ENCODE assay signal across 8 cellular contexts in the genomic region with DNA sequence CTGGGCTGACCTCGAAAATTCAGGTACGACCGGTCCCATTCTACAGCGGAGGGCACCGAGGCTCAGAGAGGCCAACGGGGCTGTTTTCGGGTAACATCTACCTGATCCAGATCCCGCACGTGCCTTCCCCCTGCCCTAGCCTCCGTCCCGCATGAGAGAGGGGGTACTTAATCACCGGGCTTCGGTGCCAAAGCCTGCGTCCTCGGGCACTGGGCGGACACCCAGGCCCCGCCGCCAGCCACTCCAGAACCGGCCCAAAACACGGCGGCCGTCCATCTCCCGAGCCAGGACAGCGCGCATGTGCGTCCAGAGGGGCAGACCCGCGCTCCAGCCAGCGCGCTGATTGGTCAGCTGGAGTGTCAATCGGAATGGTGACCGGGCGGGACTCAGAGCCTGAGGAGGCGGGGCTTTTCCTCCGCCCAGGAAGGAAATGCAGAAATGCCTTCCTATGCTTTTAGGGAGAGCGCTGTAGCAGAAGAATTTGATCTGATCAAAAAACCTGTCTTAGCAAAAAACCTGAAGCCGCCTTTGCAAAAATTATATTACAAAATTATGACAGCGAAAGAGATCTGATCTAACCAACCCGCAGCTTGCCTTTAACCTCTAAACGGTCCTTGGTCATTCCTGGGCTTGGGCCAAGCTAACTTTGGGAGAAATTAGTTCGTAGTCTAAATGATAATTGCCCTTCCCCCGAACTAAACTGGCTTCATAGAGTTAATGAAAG. TPM values are rescaled to one million over a fixed set of nuclear protein-coding genes. Genes with fewer than 3 reads are reported as not detected.
DNase-seq lines count a peak whose midpoint lies in the region; ATAC-seq and TF ChIP-seq lines count a peak whose summit lies in the region.

A gene with protein sequence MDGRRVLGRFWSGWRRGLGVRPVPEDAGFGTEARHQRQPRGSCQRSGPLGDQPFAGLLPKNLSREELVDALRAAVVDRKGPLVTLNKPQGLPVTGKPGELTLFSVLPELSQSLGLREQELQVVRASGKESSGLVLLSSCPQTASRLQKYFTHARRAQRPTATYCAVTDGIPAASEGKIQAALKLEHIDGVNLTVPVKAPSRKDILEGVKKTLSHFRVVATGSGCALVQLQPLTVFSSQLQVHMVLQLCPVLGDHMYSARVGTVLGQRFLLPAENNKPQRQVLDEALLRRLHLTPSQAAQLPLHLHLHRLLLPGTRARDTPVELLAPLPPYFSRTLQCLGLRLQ (minus strand): TSS at position 294 of the 724 bp plus-strand sequence. CDS start 18 bp downstream, at position 276.

- ATAC-seq in GM21526 (IDR thresholded peaks at IDR 0.05; ENCODE audit: low FRiP score, unreplicated experiment) (peak; percentile 94), IMR-90 (ENCODE audit: low read depth) (peak; percentile 99)

- peaks cover 17% of the 10 kb centered on the region for H3K36me3 ChIP-seq in IMR-90 (ENCODE audit: control insufficient read depth, insufficient read depth, low read length)
- H3K36me3 ChIP-seq in mucosa of stomach (ENCODE audit: control insufficient read depth, insufficient read depth, low read length) = no peaks in the 10 kb centered on the region

- peaks cover 47% of the 10 kb centered on the region for H3K36me3 Mint-ChIP-seq in activated T-cell treated with anti-CD3 and anti-CD28 coated beads, Interleukin-2, amount 50 U/mL, for 24 hours (ENCODE audit: low read depth)

- peak within 1 kb of the TSS; percentile 34; the same call in 1 of the 2 replicates for H3K18ac ChIP-seq in IMR-90 (ENCODE audit: low read depth, low read length)

- peak within 1 kb of the TSS; percentile 22; the same call in 1 of the 2 replicates for H2BK120ac ChIP-seq in IMR-90 (ENCODE audit: low read depth, low read length)

- peak within 1 kb of the TSS; percentile 100 for H3K4me3 Mint-ChIP-seq in activated T-cell treated with anti-CD3 and anti-CD28 coated beads, Interleukin-2, amount 50 U/mL, for 24 hours

- H3K9ac ChIP-seq in IMR-90 (ENCODE audit: low read depth, low read length) (peak within 1 kb of the TSS; percentile 86), mucosa of stomach (ENCODE audit: low read length) (peak within 1 kb of the TSS; percentile 74)

- no peaks in the 10 kb centered on the region for H3K27me3 Mint-ChIP-seq in activated T-cell treated with anti-CD3 and anti-CD28 coated beads, Interleukin-2, amount 50 U/mL, for 24 hours

- 0 out of 2 replicates have a peak, but pooled peaks cover 2% of the 10 kb centered on the region for H3K9me1 ChIP-seq in IMR-90 (ENCODE audit: insufficient read depth, low read length)

- peak; percentile 96 for DNase-seq in DMS 273 (lab: John Stamatoyannopoulos, UW; ENCODE audit: unreplicated experiment)
- DNase-seq in IMR-90 = peak; percentile 93
- DNase-seq in activated T-cell treated with anti-CD3 and anti-CD28 coated beads, Interleukin-2, amount 50 U/mL, for 24 hours = peak; percentile 99
- peak; percentile 96 to 98 for DNase-seq in erythroblast (lab: John Stamatoyannopoulos, UW)
- DNase-seq in stimulated activated CD8-positive, alpha-beta memory T cell treated with anti-CD3 and anti-CD28 coated beads, Interleukin-7, amount 100 ng/mL, for 1 hour (ENCODE audit: low read depth in 2 of 2) = peak; percentile 93 to 98

- peak within 1 kb of the TSS; percentile 59 for H2AK5ac ChIP-seq in IMR-90 (ENCODE audit: low read depth, low read length)

- H3K56ac ChIP-seq in IMR-90 (ENCODE audit: extremely low read depth, insufficient read depth, low read length) = peak within 1 kb of the TSS; percentile 78

- peak within 1 kb of the TSS; percentile 98 for H2AFZ ChIP-seq in IMR-90 (replicated peaks; ENCODE audit: low read length, poor library complexity)

- peak within 1 kb of the TSS; percentile 59; the same call in 2 of the 3 replicates for H2BK15ac ChIP-seq in IMR-90 (ENCODE audit: low read depth, low read length)

- peak within 1 kb of the TSS; percentile 69 for H2BK5ac ChIP-seq in IMR-90 (ENCODE audit: low read depth, low read length, poor library complexity, severe bottlenecking)

- no TSS peak for BruUV-seq in IMR-90 (replicated peaks; lab: Mats Ljungman, UMichigan)

- H3K4ac ChIP-seq in IMR-90 (ENCODE audit: low read depth, low read length) = peak within 1 kb of the TSS; percentile 89

- H2AK9ac ChIP-seq in IMR-90 (replicated peaks; ENCODE audit: low read depth, low read length, poor library complexity) = peak within 1 kb of the TSS; percentile 92

- peak within 1 kb of the TSS; percentile 88 for H3K4me2 ChIP-seq in IMR-90 (ENCODE audit: low read depth, low read length)

- H2BK20ac ChIP-seq in IMR-90 (ENCODE audit: low read depth, low read length) = peak within 1 kb of the TSS; percentile 36; the same call in 1 of the 2 replicates

- H3K27me3 ChIP-seq in IMR-90 (ENCODE audit: control insufficient read depth, insufficient read depth, low read length) (no peaks in the 10 kb centered on the region), mucosa of stomach (ENCODE audit: control insufficient read depth, insufficient read depth, low read length) (no peaks in the 10 kb centered on the region)

- H3K4me1 ChIP-seq in IMR-90 (ENCODE audit: control insufficient read depth, insufficient read depth, low read length) = no peaks in the 10 kb centered on the region
- H3K4me1 ChIP-seq in mucosa of stomach (ENCODE audit: control insufficient read depth, insufficient read depth, low read length) = peaks cover 4% of the 10 kb centered on the region

- peak within 1 kb of the TSS; percentile 71 for H3K4me3 ChIP-seq in IMR-90 (ENCODE audit: insufficient read depth, low read depth, low read length)
- H3K4me3 ChIP-seq in mucosa of stomach (ENCODE audit: low read length) = peak within 1 kb of the TSS; percentile 64

- H4K20me1 ChIP-seq in IMR-90 (ENCODE audit: insufficient read depth, low read length) = no peaks in the 10 kb centered on the region

- H3K79me1 ChIP-seq in IMR-90 (ENCODE audit: low read depth in 1 of 2, low read length in 2 of 2) = peaks cover 9 to 28% of the 10 kb centered on the region in 2 experiments

- TF ChIP-seq CTCF in IMR-90 (conservative IDR thresholded peaks at IDR 0.05; ENCODE audit: low read depth, low read length) = no peak

- TF ChIP-seq POLR2A in IMR-90 (IDR thresholded peaks at IDR 0.05; ENCODE audit: low read depth, low read length) = no peak
- peak; percentile 83 for TF ChIP-seq POLR2A in erythroblast (IDR thresholded peaks at IDR 0.05; ENCODE audit: low read length)

- H3K9me3 Mint-ChIP-seq in activated T-cell treated with anti-CD3 and anti-CD28 coated beads, Interleukin-2, amount 50 U/mL, for 24 hours = no peaks in the 10 kb centered on the region

- peak within 1 kb of the TSS; percentile 68 for H4K5ac ChIP-seq in IMR-90 (ENCODE audit: low read depth, low read length)

- intact Hi-C loops in IMR-90 (cut with micrococcal nuclease) = loop anchor here (10.0 kb wide), 1 partner anchor 441 kb away; no protein-coding TSS in a partner anchor

- peak within 1 kb of the TSS; percentile 79 for H3K27ac ChIP-seq in IMR-90 (ENCODE audit: insufficient read depth, low read length)

- peak within 1 kb of the TSS; percentile 97 for H3K27ac Mint-ChIP-seq in activated T-cell treated with anti-CD3 and anti-CD28 coated beads, Interleukin-2, amount 50 U/mL, for 24 hours

- TF ChIP-seq RAD21 in IMR-90 (IDR thresholded peaks at IDR 0.05; ENCODE audit: low read length) = no peak

- peaks cover 33% of the 10 kb centered on the region for H3K4me1 Mint-ChIP-seq in activated T-cell treated with anti-CD3 and anti-CD28 coated beads, Interleukin-2, amount 50 U/mL, for 24 hours (ENCODE audit: low read depth)

- CTCF ChIA-PET in IMR-90 (lab: Yijun Ruan, JAX) = interaction anchor here (0.8 to 1.1 kb wide), 3 partner anchors 9 to 103 kb away, joined by 3 read pairs; no protein-coding TSS in a partner anchor

- POLR2A ChIA-PET in IMR-90 (lab: Charles Lee; ENCODE audit: unreplicated experiment) = interaction anchor here (0.6 to 0.7 kb wide), 2 partner anchors 10 to 103 kb away, joined by 3 read pairs; no protein-coding TSS in a partner anchor

- H4K8ac ChIP-seq in IMR-90 (ENCODE audit: low read depth in 2 of 2, low read length in 2 of 2) = peak within 1 kb of the TSS; percentile 98 to 99

- 0% methylated on average over 5 of the region's 42 CpGs; no CpG with 5 or more reads in 1 of the 2 experiments for WGBS in IMR-90 (ENCODE audit: extremely low coverage in 2 of 2, insufficient read length in 1 of 2), 2 experiments

- H3K14ac ChIP-seq in IMR-90 (replicated peaks; ENCODE audit: low read depth, low read length) = peak within 1 kb of the TSS; percentile 93

- H3K9me3 ChIP-seq in IMR-90 (ENCODE audit: control insufficient read depth, insufficient read depth, low read length) (no peaks in the 10 kb centered on the region), mucosa of stomach (ENCODE audit: control insufficient read depth, low read length) (no peaks in the 10 kb centered on the region)

- H4K91ac ChIP-seq in IMR-90 (ENCODE audit: insufficient read depth, low read depth, low read length) = peak within 1 kb of the TSS; percentile 77

- H3K23ac ChIP-seq in IMR-90 (ENCODE audit: low read depth, low read length) = peak within 1 kb of the TSS; percentile 83

- dilution Hi-C loops in IMR-90 (cut with HindIII; ENCODE audit: low sequenced_read_pairs, unreplicated experiment) = no loop called here

- in situ Hi-C loops in IMR-90 (cut with MboI; ENCODE audit: low sequenced_read_pairs) = no loop called here

TF ChIP-seq in IMR-90, 13 proteins besides CTCF, POLR2A, EP300 and RAD21 (continues in another document):
- peak; percentile 76 for TF ChIP-seq BHLHE40 (IDR thresholded peaks at IDR 0.05; ENCODE audit: low read depth, low read length)
- peak; percentile 42; the same call in 1 of the 2 replicates for TF ChIP-seq MAZ (IDR thresholded peaks at IDR 0.05; ENCODE audit: borderline replicate concordance, low read depth, low read length)
- TF ChIP-seq FOS (IDR thresholded peaks at IDR 0.05; ENCODE audit: low read depth, low read length) = peak; percentile 28; the same call in 1 of the 2 replicates

TF ChIP-seq in PFSK-1, 5 proteins besides CTCF, POLR2A, EP300 and RAD21 (continues in another document):
- TF ChIP-seq FOXP2 (optimal IDR thresholded peaks at IDR 0.05; ENCODE audit: borderline replicate concordance, extremely low read depth, extremely low read length, insufficient read depth) = no peak
- no peak for TF ChIP-seq SIN3A (IDR thresholded peaks at IDR 0.05; ENCODE audit: borderline replicate concordance, insufficient read depth, low read length)

RNA-seq across cellular contexts. Expression of the gene that starts here (rescaled TPM):
- 30.3 and 30.8 TPM in 2 replicates for total RNA-seq in IMR-90 (2012; rRNA removed)
- 49.4 and 53.0 TPM in 2 replicates for polyA plus RNA-seq in IMR-90 (2012; rRNA removed)
- 28.1 and 48.8 TPM in 2 replicates for polyA plus RNA-seq in IMR-90 (2012; cell fraction: cytosol; rRNA removed)
- 30.5 and 49.8 TPM in 2 replicates for polyA plus RNA-seq in IMR-90 (2012; cell fraction: nucleus; rRNA removed; ENCODE audit: low replicate concordance)
- polyA plus RNA-seq in PFSK-1 (2012; ENCODE audit: insufficient read length, low read depth) = 73.7 TPM

Comparison
In these comparisons a context has a peak if more than half of its experiments do, and no peak if none do; other contexts are left out.
1. Peak in every context shown above with its lines: DNase-seq, ATAC-seq, H3K4me3 ChIP-seq and H3K27ac ChIP-seq.